ENCODE assay signal across 33 cellular contexts in the genomic region with DNA sequence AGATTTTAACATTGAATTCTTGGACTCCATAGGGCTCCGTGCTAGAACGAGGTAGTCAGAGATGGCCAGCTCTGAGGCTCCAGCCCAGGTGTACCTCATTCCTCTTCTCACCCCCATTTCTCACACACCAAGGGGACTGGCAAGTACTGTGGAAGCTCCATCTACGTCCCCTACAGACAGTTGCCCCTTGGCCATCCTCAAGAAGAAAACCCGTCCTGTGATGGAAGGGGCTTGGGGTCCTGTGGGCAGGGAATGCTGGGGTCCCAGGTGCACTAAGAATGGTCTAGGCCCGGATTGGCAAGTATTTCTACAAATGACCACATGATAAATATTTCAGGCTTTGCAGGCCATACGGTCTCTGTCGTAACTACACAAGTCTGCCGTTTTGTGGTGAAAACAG.
"Had no signal": no experiment of that assay in that cellular context is flagged by ENCODE, and none has a peak within 500 bp of the region (broad histone marks: within the 10 kb centered on the region; RNA-seq: fewer than 3 reads in every experiment).

No MANE protein-coding gene starts in this region.

- H3K36me3 ChIP-seq: adrenal gland, brain microvascular endothelial cell, breast epithelium had no signal

- H3K9me3 ChIP-seq: adrenal gland, body of pancreas, breast epithelium had no signal

- H3K27me3 ChIP-seq: adrenal gland, body of pancreas, brain microvascular endothelial cell, breast epithelium had no signal

- H3K4me1 ChIP-seq: adrenal gland, body of pancreas, breast epithelium had no signal

- ATAC-seq: activated CD8-positive, alpha-beta T cell treated with anti-CD3 and anti-CD28 coated beads for 36 hours; activated naive CD4-positive, alpha-beta T cell treated with anti-CD3 and anti-CD28 coated beads, Interleukin-2, amount 50 U/mL, for 72 hours; activated T-cell treated with anti-CD3 and anti-CD28 coated beads, Interleukin-2, amount 50 U/mL, for 4 hours; activated T-cell treated with anti-CD3 and anti-CD28 coated beads, Interleukin-2, amount 50 U/mL, for 72 hours; activated T-helper 17 cell treated with anti-CD3 and anti-CD28 coated beads, Interleukin-2, amount 50 U/mL, for 72 hours; body of pancreas had no signal

- DNase-seq: activated B cell treated with CpG ODN at 0.5 μM for 24 hours; activated CD4-positive, alpha-beta memory T cell treated with anti-CD3 and anti-CD28 coated beads for 36 hours; activated CD4-positive, alpha-beta T cell treated with anti-CD3 and anti-CD28 coated beads for 4 hours; activated CD4-positive, alpha-beta T cell treated with anti-CD3 and anti-CD28 coated beads, Interleukin-2, amount 10 ng/mL, durations not matched to agents 24 days and 14 days; activated CD4-positive, alpha-beta T cell treated with anti-CD3 and anti-CD28 coated beads, Interleukin-2, amount 50 U/mL, for 1 hour; activated CD4-positive, alpha-beta T cell treated with anti-CD3 and anti-CD28 coated beads, Interleukin-2, amount 50 U/mL, for 4 hours; activated CD4-positive, CD25-positive, alpha-beta regulatory T cell treated with anti-CD3 and anti-CD28 coated beads, Interleukin-2, amount 50 U/mL, for 72 hours; activated CD8-positive, alpha-beta memory T cell treated with anti-CD3 and anti-CD28 coated beads, Interleukin-2, amount 50 U/mL, for 4 hours; activated CD8-positive, alpha-beta T cell treated with anti-CD3 and anti-CD28 coated beads for 36 hours; activated effector memory CD4-positive, alpha-beta T cell treated with anti-CD3 and anti-CD28 coated beads, Interleukin-2, amount 50 U/mL, for 16 hours; activated gamma-delta T cell treated with Interleukin-2 at 50 U/mL for 16 hours; activated naive CD4-positive, alpha-beta T cell; activated naive CD4-positive, alpha-beta T cell treated with anti-CD3 and anti-CD28 coated beads for 36 hours; activated naive CD4-positive, alpha-beta T cell treated with anti-CD3 and anti-CD28 coated beads, Interleukin-2, amount 50 U/mL, for 16 hours; activated naive CD8-positive, alpha-beta T cell treated with anti-CD3 and anti-CD28 coated beads for 36 hours; activated T-cell treated with anti-CD3 and anti-CD28 coated beads for 4 hours; activated T-cell treated with anti-CD3 and anti-CD28 coated beads, Interleukin-2, amount 50 U/mL, for 1 hour; activated T-cell treated with anti-CD3 and anti-CD28 coated beads, Interleukin-2, amount 50 U/mL, for 4 hours; activated T-cell treated with anti-CD3 and anti-CD28 coated beads, Interleukin-2, amount 50 U/mL, for 72 hours; amniotic stem cell; aorta; body of pancreas; brain microvascular endothelial cell; caudate nucleus; cerebellar nuclear complex; T-helper 1 cell; T-helper 2 cell; T-helper 9 cell had no signal

- H3K27ac ChIP-seq: adrenal gland, body of pancreas, brain microvascular endothelial cell, breast epithelium, VCaP had no signal

- H3K4me3 ChIP-seq: adrenal gland, body of pancreas, breast epithelium had no signal
